14 cellular contexts compared by ENCODE assay signal in the genomic region with DNA sequence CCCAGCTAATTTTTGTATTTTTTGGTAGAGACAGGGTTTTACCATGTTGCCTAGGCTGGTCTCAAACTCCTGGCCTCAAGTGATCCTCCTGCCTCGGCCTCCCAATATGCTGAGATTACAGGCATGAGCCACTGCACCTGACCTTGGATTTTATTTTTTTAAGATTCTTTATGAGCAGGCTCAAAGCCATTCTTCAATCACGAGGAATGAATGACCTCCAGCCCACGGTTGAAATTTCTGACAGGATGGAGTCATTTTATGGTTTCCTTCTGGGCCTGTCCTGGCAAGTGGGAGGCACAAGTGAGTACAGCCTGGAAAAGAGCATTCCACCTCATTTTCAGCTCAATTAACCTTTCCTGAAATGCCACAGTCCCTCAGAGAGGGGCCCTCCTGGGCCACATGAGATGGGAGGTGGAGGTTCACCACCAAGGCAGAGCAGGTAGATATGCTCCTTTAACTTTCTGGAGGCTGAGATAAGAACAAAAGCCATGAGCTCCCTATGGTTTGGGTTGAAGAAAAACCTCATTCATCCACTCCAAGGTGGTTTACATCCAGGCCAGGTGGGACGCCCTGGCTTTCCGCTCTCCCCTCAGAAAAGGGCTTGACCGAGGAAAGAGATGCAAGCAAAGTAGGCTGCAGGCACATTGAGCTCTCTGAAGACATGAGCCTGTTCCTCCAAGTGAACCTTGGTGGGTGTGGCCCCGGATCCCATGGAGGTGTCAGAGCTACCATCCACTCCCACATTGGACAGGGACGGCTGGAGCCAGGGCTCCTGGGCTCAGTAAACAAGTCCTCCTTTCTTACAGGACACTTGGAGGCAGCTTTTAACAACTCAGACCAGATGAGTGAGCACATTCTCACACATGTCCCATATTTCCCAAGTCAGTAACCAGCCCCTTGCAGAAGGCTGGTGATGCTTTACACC.
DNase-seq lines count a peak whose midpoint lies in the region; ATAC-seq and TF ChIP-seq lines count a peak whose summit lies in the region.
"Had no signal": no experiment of that assay in that cellular context is flagged by ENCODE, and none has a peak within 500 bp of the region (broad histone marks: within the 10 kb centered on the region; RNA-seq: fewer than 3 reads in every experiment).

No MANE protein-coding gene starts in this region.

- H3K4me2 ChIP-seq in mammary epithelial cell (ENCODE audit: insufficient read depth, low read depth, low read length) = peak overlapping the region; percentile 66
- H3K4me2 ChIP-seq: BLaER1 treated with 17β-estradiol and CSF1 and Interleukin-3, amounts not matched to agents 10 nM and 100 nM had no signal

- H3K4me3 ChIP-seq in HEK293 (ENCODE audit: low read depth, low read length) = no peak overlapping the region
- H3K4me3 ChIP-seq in mammary epithelial cell (replicated peaks in 1 of 3; ENCODE audit: insufficient read depth in 1 of 3, low read depth in 2 of 3, low read length in 3 of 3) = peak overlapping the region in 1 of 3 experiments; percentile 13
- no peak overlapping the region for H3K4me3 ChIP-seq in WERI-Rb-1 (ENCODE audit: low read depth, low read length)
- H3K4me3 ChIP-seq: BLaER1 treated with 17β-estradiol and CSF1 and Interleukin-3, amounts not matched to agents 10 nM and 100 nM; GM23248 had no signal

- no peaks in the 10 kb centered on the region for H3K4me1 ChIP-seq in HEK293 (ENCODE audit: control insufficient read depth, insufficient read depth, low read length)
- H3K4me1 ChIP-seq in mammary epithelial cell (ENCODE audit: insufficient read depth, low read length) = peaks cover 56% of the 10 kb centered on the region
- H3K4me1 ChIP-seq in foreskin keratinocyte = peaks cover 26% of the 10 kb centered on the region

- no peak overlapping the region for H3K9ac ChIP-seq in mammary epithelial cell (ENCODE audit: insufficient read depth, low read length)
- H3K9ac ChIP-seq: BLaER1 treated with 17β-estradiol and CSF1 and Interleukin-3, amounts not matched to agents 10 nM and 100 nM; GM23248 had no signal

- peaks cover 33% of the 10 kb centered on the region for H3K4me1 Mint-ChIP-seq in type B pancreatic cell (ENCODE audit: unreplicated experiment)
- H3K4me1 Mint-ChIP-seq: CD4-positive, CD25-positive, alpha-beta regulatory T cell had no signal

- no peaks in the 10 kb centered on the region for H4K20me1 ChIP-seq in mammary epithelial cell (ENCODE audit: insufficient read depth, low read length)
- H4K20me1 ChIP-seq: BLaER1 treated with 17β-estradiol and CSF1 and Interleukin-3, amounts not matched to agents 10 nM and 100 nM had no signal

- no TSS peak for BruUV-seq in mammary epithelial cell (replicated peaks; lab: Mats Ljungman, UMichigan)

- H3K27me3 Mint-ChIP-seq in type B pancreatic cell = peaks cover 60% of the 10 kb centered on the region
- H3K27me3 Mint-ChIP-seq: CD4-positive, CD25-positive, alpha-beta regulatory T cell had no signal

- in situ Hi-C loops in mammary epithelial cell (cut with MboI; ENCODE audit: low sequenced_read_pairs in 2 of 2) = no loop called here

- H3K27ac Mint-ChIP-seq in type B pancreatic cell = no peak overlapping the region
- H3K27ac Mint-ChIP-seq: CD4-positive, CD25-positive, alpha-beta regulatory T cell had no signal

- peaks cover 5% of the 10 kb centered on the region for H3K79me2 ChIP-seq in mammary epithelial cell (ENCODE audit: insufficient read depth, low read length)

- CTCF ChIA-PET in HEK293 (lab: Yijun Ruan, JAX) = interaction anchor here (0.6 to 1.4 kb wide), 3 partner anchors 14 to 136 kb away, joined by 3 read pairs; no protein-coding TSS in a partner anchor
- CTCF ChIA-PET in mammary epithelial cell (lab: Charles Lee; ENCODE audit: low non-redundant PET) = no interaction called here

- peak; percentile 13 for ATAC-seq in foreskin keratinocyte
- ATAC-seq: HCT116 had no signal

- H3K27ac ChIP-seq in HEK293 (ENCODE audit: extremely low read depth, low read depth, low read length) = no peak overlapping the region
- H3K27ac ChIP-seq in mammary epithelial cell (ENCODE audit: insufficient read depth, low read depth, low read length) = peak overlapping the region; percentile 45
- H3K27ac ChIP-seq in foreskin keratinocyte = no peak overlapping the region
- H3K27ac ChIP-seq in WERI-Rb-1 = no peak overlapping the region
- H3K27ac ChIP-seq: BLaER1 treated with 17β-estradiol and CSF1 and Interleukin-3, amounts not matched to agents 10 nM and 100 nM; GM23248 had no signal

- no peak for TF ChIP-seq CTCF in HEK293 (tag by site-specific recombination; IDR thresholded peaks at IDR 0.05)
- no peak for TF ChIP-seq CTCF in mammary epithelial cell (conservative IDR thresholded peaks at IDR 0.05 in 1 of 2, IDR thresholded peaks at IDR 0.05 in 1 of 2; ENCODE audit: extremely low read depth in 1 of 2, insufficient read depth in 1 of 2, low read depth in 1 of 2, low read length in 2 of 2)
- no peak for TF ChIP-seq CTCF in foreskin keratinocyte (conservative IDR thresholded peaks at IDR 0.05)
- TF ChIP-seq CTCF in type B pancreatic cell (conservative IDR thresholded peaks at IDR 0.05) = no peak
- TF ChIP-seq CTCF in GM20000 (IDR thresholded peaks at IDR 0.05; ENCODE audit: extremely low read depth, missing control alignments) = no peak
- no peak for TF ChIP-seq CTCF in WERI-Rb-1 (IDR thresholded peaks at IDR 0.05; ENCODE audit: low read depth, low read length)

- intact Hi-C loops in mammary epithelial cell (cut with micrococcal nuclease) = no loop called here

- peaks cover 5% of the 10 kb centered on the region for H3K9me3 Mint-ChIP-seq in type B pancreatic cell

- POLR2A ChIA-PET in HEK293 (lab: Yijun Ruan, JAX) = no interaction called here

- H2AFZ ChIP-seq in mammary epithelial cell (ENCODE audit: low read depth, low read length) = peak overlapping the region; percentile 32
- H2AFZ ChIP-seq: GM23248 had no signal

- H3K4me3 Mint-ChIP-seq in type B pancreatic cell = no peak overlapping the region
- H3K4me3 Mint-ChIP-seq: CD4-positive, CD25-positive, alpha-beta regulatory T cell had no signal

- WGBS in mammary epithelial cell (ENCODE audit: low coverage, missing lambda C conversion rate) = 57% methylated on average over 7 of the region's 8 CpGs

- H3K36me3 ChIP-seq in HEK293 (ENCODE audit: control insufficient read depth in 2 of 2, insufficient read depth in 1 of 2, low read length in 2 of 2) (no peaks in the 10 kb centered on the region), mammary epithelial cell (ENCODE audit: insufficient read depth, low read length) (no peaks in the 10 kb centered on the region), WERI-Rb-1 (no peaks in the 10 kb centered on the region)
- H3K36me3 ChIP-seq: BLaER1 treated with 17β-estradiol and CSF1 and Interleukin-3, amounts not matched to agents 10 nM and 100 nM had no signal

- DNase-seq in mammary epithelial cell (peak; percentile 72), foreskin keratinocyte (peak; percentile 47 to 72), type B pancreatic cell (ENCODE audit: extremely low spot score, unreplicated experiment) (peak; percentile 49), GM20000 (ENCODE audit: low spot score) (no peak), NCI-H446 treated with DMSO at 0.1 percent for 48 hours (lab: John Stamatoyannopoulos, UW) (no peak), WERI-Rb-1 (no peak)
- DNase-seq: 8988T; Calu3; CD4-positive, CD25-positive, alpha-beta regulatory T cell; DMS 273 treated with DMSO at 0.1 percent for 48 hours; GM23248 had no signal

- dilution Hi-C loops in mammary epithelial cell (cut with HindIII; ENCODE audit: low sequenced_read_pairs) = loop anchor here (5.0 kb wide), 1 partner anchor 34 kb away; no protein-coding TSS in a partner anchor

- no peaks in the 10 kb centered on the region for H3K9me3 ChIP-seq in HEK293 (ENCODE audit: control insufficient read depth, insufficient read depth, low read depth, low read length)
- no peaks in the 10 kb centered on the region for H3K9me3 ChIP-seq in mammary epithelial cell (replicated peaks; ENCODE audit: insufficient read depth, low read length)
- no peaks in the 10 kb centered on the region for H3K9me3 ChIP-seq in WERI-Rb-1 (ENCODE audit: severe bottlenecking)

- H3K27me3 ChIP-seq in mammary epithelial cell (ENCODE audit: insufficient read depth, low read length) (no peaks in the 10 kb centered on the region), foreskin keratinocyte (no peaks in the 10 kb centered on the region), WERI-Rb-1 (ENCODE audit: insufficient read depth, low read depth, severe bottlenecking) (peaks cover 75% of the 10 kb centered on the region)
- H3K27me3 ChIP-seq: BLaER1 treated with 17β-estradiol and CSF1 and Interleukin-3, amounts not matched to agents 10 nM and 100 nM had no signal

- H3K36me3 Mint-ChIP-seq in type B pancreatic cell = no peaks in the 10 kb centered on the region
- H3K36me3 Mint-ChIP-seq: CD4-positive, CD25-positive, alpha-beta regulatory T cell had no signal

TF ChIP-seq in HEK293, 187 proteins besides CTCF, POLR2A, EP300 and RAD21:
- TF ChIP-seq, protein P1, sequence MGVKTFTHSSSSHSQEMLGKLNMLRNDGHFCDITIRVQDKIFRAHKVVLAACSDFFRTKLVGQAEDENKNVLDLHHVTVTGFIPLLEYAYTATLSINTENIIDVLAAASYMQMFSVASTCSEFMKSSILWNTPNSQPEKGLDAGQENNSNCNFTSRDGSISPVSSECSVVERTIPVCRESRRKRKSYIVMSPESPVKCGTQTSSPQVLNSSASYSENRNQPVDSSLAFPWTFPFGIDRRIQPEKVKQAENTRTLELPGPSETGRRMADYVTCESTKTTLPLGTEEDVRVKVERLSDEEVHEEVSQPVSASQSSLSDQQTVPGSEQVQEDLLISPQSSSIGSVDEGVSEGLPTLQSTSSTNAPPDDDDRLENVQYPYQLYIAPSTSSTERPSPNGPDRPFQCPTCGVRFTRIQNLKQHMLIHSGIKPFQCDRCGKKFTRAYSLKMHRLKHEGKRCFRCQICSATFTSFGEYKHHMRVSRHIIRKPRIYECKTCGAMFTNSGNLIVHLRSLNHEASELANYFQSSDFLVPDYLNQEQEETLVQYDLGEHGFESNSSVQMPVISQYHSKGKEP (tag by site-specific recombination; IDR thresholded peaks at IDR 0.05) = no peak
- peak; percentile 89 for TF ChIP-seq FEZF1 (tag by site-specific recombination; IDR thresholded peaks at IDR 0.05)

Comparison
In these comparisons a context has a peak if more than half of its experiments do, and no peak if none do; other contexts are left out.
1. DNase-seq: peak in mammary epithelial cell (single experiment), foreskin keratinocyte (2 of 2) and type B pancreatic cell (single experiment); none in GM20000 (single experiment), NCI-H446 treated with DMSO at 0.1 percent for 48 hours (single experiment) and WERI-Rb-1 (single experiment).